ENCODE assay signal across 19 cellular contexts in genomic region chr21:31500976-31501375, GRCh38.
DNase-seq lines count a peak whose midpoint lies in the region; ATAC-seq and TF ChIP-seq lines count a peak whose summit lies in the region.
"Had no signal": no experiment of that assay in that cellular context is flagged by ENCODE, and none has a peak within 500 bp of the region (broad histone marks: within the 10 kb centered on the region; RNA-seq: fewer than 3 reads in every experiment).

No MANE protein-coding gene starts in this region.

- peak overlapping the region; percentile 79 for H3K27ac Mint-ChIP-seq in nephron progenitor cell
- H3K27ac Mint-ChIP-seq in stimulated activated naive B cell treated with anti-CD40 and anti-IgM and Interleukin-4, amounts not matched to agents 10 μg/mL and 1 μg/mL and 100 μg/mL, for 72 hours = peak overlapping the region; percentile 9
- H3K27ac Mint-ChIP-seq: CD8-positive, alpha-beta memory T cell; HFFc6 had no signal

- no peaks in the 10 kb centered on the region for H3K27me3 Mint-ChIP-seq in nephron progenitor cell (ENCODE audit: low read depth, poor library complexity)
- no peaks in the 10 kb centered on the region for H3K27me3 Mint-ChIP-seq in stimulated activated naive B cell treated with anti-CD40 and anti-IgM and Interleukin-4, amounts not matched to agents 10 μg/mL and 1 μg/mL and 100 μg/mL, for 72 hours
- H3K27me3 Mint-ChIP-seq: CD8-positive, alpha-beta memory T cell; IgD-negative memory B cell had no signal

- in situ Hi-C loops in KBM-7 (cut with MboI; ENCODE audit: low pct_unique_long_range_greater_than_20kb, low sequenced_read_pairs) = no loop called here

- peaks cover 22% of the 10 kb centered on the region for H3F3A ChIP-seq in PC-9 (ENCODE audit: insufficient read depth, low read depth)

- intact Hi-C loops in PC-9 (cut with micrococcal nuclease; ENCODE audit: unreplicated experiment) (loop anchor here (5.0 kb wide), 1 partner anchor 284 kb away; no protein-coding TSS in a partner anchor), esophagus squamous epithelium (cut with DNase I) (no loop called here)

- peak overlapping the region; percentile 100 for H3K27ac ChIP-seq in PC-9
- H3K27ac ChIP-seq in esophagus squamous epithelium = peak overlapping the region in 3 of 4 donors; percentile 87 to 95 (median 92)
- H3K27ac ChIP-seq: HL-60 had no signal

- BruUV-seq in PC-9 (replicated peaks; lab: Mats Ljungman, UMichigan) = no TSS peak

- no peak for ATAC-seq in stimulated activated naive B cell treated with anti-CD40 and anti-IgM and Interleukin-4, amounts not matched to agents 10 μg/mL and 1 μg/mL and 100 μg/mL, for 72 hours (replicated peaks)
- ATAC-seq: HCT116 had no signal

- DNase-seq in PC-9 (no peak), esophagus squamous epithelium (lab: John Stamatoyannopoulos, UW) (no peak), nephron progenitor cell (no peak), KBM-7 (no peak), hippocampal formation (lab: John Stamatoyannopoulos, UW) (no peak)
- no peak for DNase-seq in stimulated activated naive B cell treated with anti-CD40 and anti-IgM and Interleukin-4, amounts not matched to agents 10 μg/mL and 1 μg/mL and 100 μg/mL, for 72 hours
- no peak for DNase-seq in stimulated activated CD8-positive, alpha-beta memory T cell treated with anti-CD3 and anti-CD28 coated beads, Interleukin-4, amount 100 ng/mL, for 48 hours
- DNase-seq: ACHN; BE2C; C1 segment of cervical spinal cord; CD4-positive, CD25-positive, alpha-beta regulatory T cell; CD8-positive, alpha-beta memory T cell; COR-L47; GOT3; H7; HFFc6 had no signal

- H3K9me3 ChIP-seq in PC-9 (ENCODE audit: insufficient read depth, low read depth) (no peaks in the 10 kb centered on the region), esophagus squamous epithelium (no peaks in the 10 kb centered on the region)
- H3K9me3 ChIP-seq: BE2C had no signal

- H3K36me3 Mint-ChIP-seq in nephron progenitor cell (ENCODE audit: low read depth) = peaks cover 51% of the 10 kb centered on the region
- no peaks in the 10 kb centered on the region for H3K36me3 Mint-ChIP-seq in stimulated activated naive B cell treated with anti-CD40 and anti-IgM and Interleukin-4, amounts not matched to agents 10 μg/mL and 1 μg/mL and 100 μg/mL, for 72 hours
- H3K36me3 Mint-ChIP-seq: CD4-positive, CD25-positive, alpha-beta regulatory T cell; CD8-positive, alpha-beta memory T cell; IgD-negative memory B cell had no signal

- H3K27me3 ChIP-seq in PC-9 (ENCODE audit: insufficient read depth, low read depth) = no peaks in the 10 kb centered on the region
- no peaks in the 10 kb centered on the region for H3K27me3 ChIP-seq in esophagus squamous epithelium
- H3K27me3 ChIP-seq: BE2C had no signal

- H3K36me3 ChIP-seq in PC-9 (ENCODE audit: low read depth) (no peaks in the 10 kb centered on the region), esophagus squamous epithelium (no peaks in the 10 kb centered on the region)
- H3K36me3 ChIP-seq: BE2C had no signal

- POLR2A ChIA-PET in PC-9 (lab: Charles Lee; ENCODE audit: unreplicated experiment) = no interaction called here

- peaks cover 31% of the 10 kb centered on the region for H3K4me1 ChIP-seq in PC-9 (replicated peaks; ENCODE audit: insufficient read depth)
- peaks cover 0 to 58% (median 12%) of the 10 kb centered on the region in 3 donors for H3K4me1 ChIP-seq in esophagus squamous epithelium
- H3K4me1 ChIP-seq: BE2C had no signal

- WGBS in esophagus squamous epithelium, 2 donors = 86 to 88% methylated on average over 6 of the region's 7 CpGs

- H2AFZ ChIP-seq in PC-9 = no peak overlapping the region

- H3K4me3 ChIP-seq in PC-9 (no peak overlapping the region), esophagus squamous epithelium (no peak overlapping the region)

- peaks cover 70% of the 10 kb centered on the region for H3K4me1 Mint-ChIP-seq in nephron progenitor cell
- H3K4me1 Mint-ChIP-seq in stimulated activated naive B cell treated with anti-CD40 and anti-IgM and Interleukin-4, amounts not matched to agents 10 μg/mL and 1 μg/mL and 100 μg/mL, for 72 hours = peaks cover 2% of the 10 kb centered on the region in 2 donors

- no peaks in the 10 kb centered on the region for H3K9me2 ChIP-seq in PC-9 (ENCODE audit: insufficient read depth)

- peak overlapping the region; percentile 86; the same call in 1 of the 2 replicates for H3K4me2 ChIP-seq in PC-9

- CTCF ChIA-PET in PC-9 (lab: Charles Lee) = no interaction called here

- no peak for TF ChIP-seq CTCF in PC-9 (conservative IDR thresholded peaks at IDR 0.05)
- no peak for TF ChIP-seq CTCF in esophagus squamous epithelium (IDR thresholded peaks at IDR 0.05)
- TF ChIP-seq CTCF in nephron progenitor cell (IDR thresholded peaks at IDR 0.05) = no peak

- H4K20me1 ChIP-seq in PC-9 (ENCODE audit: insufficient read depth) = no peaks in the 10 kb centered on the region

- H3K9me3 Mint-ChIP-seq in nephron progenitor cell = no peaks in the 10 kb centered on the region
- peaks cover 0 to under 1% of the 10 kb centered on the region in 2 donors for H3K9me3 Mint-ChIP-seq in stimulated activated naive B cell treated with anti-CD40 and anti-IgM and Interleukin-4, amounts not matched to agents 10 μg/mL and 1 μg/mL and 100 μg/mL, for 72 hours

- 0 out of 2 replicates have a peak, but pooled peaks cover 9% of the 10 kb centered on the region for H3K79me2 ChIP-seq in PC-9 (ENCODE audit: low read depth)

- H3K4me3 Mint-ChIP-seq in nephron progenitor cell = no peak overlapping the region
- no peak overlapping the region for H3K4me3 Mint-ChIP-seq in stimulated activated naive B cell treated with anti-CD40 and anti-IgM and Interleukin-4, amounts not matched to agents 10 μg/mL and 1 μg/mL and 100 μg/mL, for 72 hours
- H3K4me3 Mint-ChIP-seq: CD4-positive, CD25-positive, alpha-beta regulatory T cell; CD8-positive, alpha-beta memory T cell; HFFc6; IgD-negative memory B cell had no signal

- TF ChIP-seq POLR2A in esophagus squamous epithelium (IDR thresholded peaks at IDR 0.05) = no peak
